Comparison of ENCODE assay signal across 18 cellular contexts in the genomic region with DNA sequence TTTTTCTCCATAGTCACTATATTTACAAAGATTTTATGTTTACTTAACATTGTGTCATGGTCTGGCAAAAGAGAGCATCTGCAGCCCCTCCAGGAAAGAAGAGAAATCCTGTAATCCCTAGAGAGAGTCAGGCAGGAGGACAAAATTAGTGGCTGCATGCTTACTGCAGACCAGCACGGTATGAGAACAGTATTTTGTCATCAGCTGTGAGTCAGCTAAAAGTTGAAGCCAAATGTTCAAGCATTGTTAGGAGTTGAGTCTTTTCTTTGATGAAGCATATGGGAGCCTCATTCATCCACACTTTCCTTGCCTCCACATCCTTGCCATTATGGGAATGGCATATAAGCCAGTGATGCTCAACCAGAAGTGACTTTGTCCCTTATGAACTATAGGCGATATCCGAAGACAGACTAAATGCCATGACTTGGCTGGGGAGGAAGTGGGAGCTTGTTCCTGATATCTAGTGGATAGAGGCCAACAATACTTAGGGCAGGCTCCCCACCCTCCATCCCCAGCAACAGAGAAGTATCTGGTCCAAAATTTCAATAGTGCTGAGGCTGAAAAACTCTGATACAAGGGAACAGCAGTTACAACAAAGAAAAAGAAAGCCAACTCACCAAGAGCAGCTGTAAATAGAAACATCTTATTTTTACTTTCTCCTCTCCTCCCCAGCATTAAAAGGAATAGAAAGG.
DNase-seq lines count a peak whose midpoint lies in the region; ATAC-seq and TF ChIP-seq lines count a peak whose summit lies in the region.
"Had no signal": no experiment of that assay in that cellular context is flagged by ENCODE, and none has a peak within 500 bp of the region (broad histone marks: within the 10 kb centered on the region; RNA-seq: fewer than 3 reads in every experiment).

No MANE protein-coding gene starts in this region.

- H3K36me3 ChIP-seq in PC-9 (ENCODE audit: low read depth): no peaks in the 10 kb centered on the region
- H3K36me3 ChIP-seq: upper lobe of right lung had no signal

- H3K27me3 ChIP-seq in PC-9 (ENCODE audit: insufficient read depth, low read depth): no peaks in the 10 kb centered on the region
- H3K27me3 ChIP-seq: upper lobe of right lung had no signal

- CTCF ChIA-PET in PC-9 (lab: Charles Lee): no interaction called here

- H3K9me3 ChIP-seq in PC-9 (ENCODE audit: insufficient read depth, low read depth): no peaks in the 10 kb centered on the region
- H3K9me3 ChIP-seq: upper lobe of right lung had no signal

- no peak for TF ChIP-seq CTCF in AG09319 (IDR thresholded peaks at IDR 0.05; ENCODE audit: low read depth, low read length)
- no peak for TF ChIP-seq CTCF in PC-9 (conservative IDR thresholded peaks at IDR 0.05)
- TF ChIP-seq CTCF in osteocyte (IDR thresholded peaks at IDR 0.05): no peak

- no peaks in the 10 kb centered on the region for H3K9me3 Mint-ChIP-seq in osteocyte (ENCODE audit: unreplicated experiment)
- H3K9me3 Mint-ChIP-seq: activated naive CD8-positive, alpha-beta T cell treated with anti-CD3 and anti-CD28 coated beads, Interleukin-2, amount 10 ng/mL, durations not matched to agents 7 days and 5 days had no signal

- no peaks in the 10 kb centered on the region for H3K79me2 ChIP-seq in PC-9 (ENCODE audit: low read depth)
- H3K79me2 ChIP-seq: parathyroid adenoma had no signal

- H3K4me3 Mint-ChIP-seq in osteocyte (ENCODE audit: unreplicated experiment): no peak overlapping the region
- H3K4me3 Mint-ChIP-seq: activated naive CD8-positive, alpha-beta T cell treated with anti-CD3 and anti-CD28 coated beads, Interleukin-2, amount 10 ng/mL, durations not matched to agents 7 days and 5 days had no signal

- ATAC-seq in esophagus mucosa: peak; percentile 50
- ATAC-seq: K562, upper lobe of right lung had no signal

- no peaks in the 10 kb centered on the region for H3K27me3 Mint-ChIP-seq in osteocyte (ENCODE audit: unreplicated experiment)
- H3K27me3 Mint-ChIP-seq: activated naive CD8-positive, alpha-beta T cell treated with anti-CD3 and anti-CD28 coated beads, Interleukin-2, amount 10 ng/mL, durations not matched to agents 7 days and 5 days had no signal

- peak overlapping the region; percentile 49; the same call in 1 of the 2 replicates for H2AFZ ChIP-seq in PC-9
- H2AFZ ChIP-seq: parathyroid adenoma had no signal

- no TSS peak for BruUV-seq in PC-9 (replicated peaks; lab: Mats Ljungman, UMichigan)

- H3K4me3 ChIP-seq in PC-9: no peak overlapping the region
- H3K4me3 ChIP-seq: K562, SK-N-MC, upper lobe of right lung had no signal

- H4K20me1 ChIP-seq in PC-9 (ENCODE audit: insufficient read depth): no peaks in the 10 kb centered on the region

- H3K4me2 ChIP-seq in PC-9: no peak overlapping the region

- H3K36me3 Mint-ChIP-seq in osteocyte (ENCODE audit: unreplicated experiment): no peaks in the 10 kb centered on the region
- H3K36me3 Mint-ChIP-seq: activated naive CD8-positive, alpha-beta T cell treated with anti-CD3 and anti-CD28 coated beads, Interleukin-2, amount 10 ng/mL, durations not matched to agents 7 days and 5 days had no signal

- H3K27ac ChIP-seq in PC-9: no peak overlapping the region
- H3K27ac ChIP-seq: parathyroid adenoma, SK-N-MC, upper lobe of right lung had no signal

- intact Hi-C loops in PC-9 (cut with micrococcal nuclease; ENCODE audit: unreplicated experiment): no loop called here

- no peaks in the 10 kb centered on the region for H3K4me1 ChIP-seq in PC-9 (replicated peaks; ENCODE audit: insufficient read depth)
- H3K4me1 ChIP-seq: parathyroid adenoma, upper lobe of right lung had no signal

- no peak overlapping the region for H3K27ac Mint-ChIP-seq in osteocyte (ENCODE audit: unreplicated experiment)
- H3K27ac Mint-ChIP-seq: activated naive CD8-positive, alpha-beta T cell treated with anti-CD3 and anti-CD28 coated beads, Interleukin-2, amount 10 ng/mL, durations not matched to agents 7 days and 5 days had no signal

- POLR2A ChIA-PET in PC-9 (lab: Charles Lee; ENCODE audit: unreplicated experiment): no interaction called here

- peak; percentile 2 for DNase-seq in AG09319 (ENCODE audit: extremely low read depth, low read depth)
- DNase-seq in PC-9: no peak
- peak; percentile 11 for DNase-seq in kidney tubule cell (ENCODE audit: low spot score)
- DNase-seq in Kasumi-1 (lab: John Stamatoyannopoulos, UW): no peak
- DNase-seq in NCI-H526 (lab: John Stamatoyannopoulos, UW): no peak
- no peak for DNase-seq in osteocyte (ENCODE audit: extremely low spot score, unreplicated experiment)
- no peak for DNase-seq in SKM-1 treated with dmso at 0.1 percent for 144 hours (lab: John Stamatoyannopoulos, UW; ENCODE audit: unreplicated experiment)
- DNase-seq: activated CD4-positive, alpha-beta T cell treated with anti-CD3 and anti-CD28 coated beads, Interleukin-2, amount 50 U/mL, for 48 hours; activated naive CD8-positive, alpha-beta T cell treated with anti-CD3 and anti-CD28 coated beads, Interleukin-2, amount 10 ng/mL, durations not matched to agents 7 days and 5 days; COR-L47; GDM1; NCI-H446 treated with DMSO at 0.1 percent for 48 hours; stimulated activated naive CD4-positive, alpha-beta T cell treated with Interleukin-2 at 50 U/mL for 16 hours; upper lobe of right lung had no signal

- no peaks in the 10 kb centered on the region for H3F3A ChIP-seq in PC-9 (ENCODE audit: insufficient read depth, low read depth)

- H3K9me2 ChIP-seq in PC-9 (ENCODE audit: insufficient read depth): no peaks in the 10 kb centered on the region

- H3K4me1 Mint-ChIP-seq in osteocyte (ENCODE audit: unreplicated experiment): no peaks in the 10 kb centered on the region
- H3K4me1 Mint-ChIP-seq: activated naive CD8-positive, alpha-beta T cell treated with anti-CD3 and anti-CD28 coated beads, Interleukin-2, amount 10 ng/mL, durations not matched to agents 7 days and 5 days had no signal

Comparison
In these comparisons a context has a peak if more than half of its experiments do, and no peak if none do; other contexts are left out.
1. DNase-seq: peak in AG09319 (single experiment) and kidney tubule cell (single experiment); none in PC-9 (0 of 2), Kasumi-1 (0 of 2), NCI-H526 (0 of 2), osteocyte (single experiment) and SKM-1 treated with dmso at 0.1 percent for 144 hours (single experiment).